Comparison of ENCODE assay signal across 1 cellular context in genomic region chr9:104093647-104094533, GRCh38.
TF ChIP-seq lines count a peak whose summit lies in the region.

Gene SMC2 (plus strand): TSS chr9:104094309. CDS start chr9:104095385, 1,076 bp downstream.

TF ChIP-seq in HEK293, 187 proteins besides CTCF, POLR2A, EP300 and RAD21 (continued from another document and continues in another):
- TF ChIP-seq, protein P1, sequence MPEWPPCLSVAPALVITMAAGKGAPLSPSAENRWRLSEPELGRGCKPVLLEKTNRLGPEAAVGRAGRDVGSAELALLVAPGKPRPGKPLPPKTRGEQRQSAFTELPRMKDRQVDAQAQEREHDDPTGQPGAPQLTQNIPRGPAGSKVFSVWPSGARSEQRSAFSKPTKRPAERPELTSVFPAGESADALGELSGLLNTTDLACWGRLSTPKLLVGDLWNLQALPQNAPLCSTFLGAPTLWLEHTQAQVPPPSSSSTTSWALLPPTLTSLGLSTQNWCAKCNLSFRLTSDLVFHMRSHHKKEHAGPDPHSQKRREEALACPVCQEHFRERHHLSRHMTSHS (tag by site-specific recombination; IDR thresholded peaks at IDR 0.05), result no peak
- TF ChIP-seq ZNF169 (tag by site-specific recombination; IDR thresholded peaks at IDR 0.05), result no peak
- peak; percentile 62 for TF ChIP-seq ZNF692 (tag by site-specific recombination; IDR thresholded peaks at IDR 0.05)
- TF ChIP-seq ZNF248 (tag by site-specific recombination; IDR thresholded peaks at IDR 0.05), result no peak
- TF ChIP-seq ZNF155 (tag by site-specific recombination; IDR thresholded peaks at IDR 0.05), result no peak
- TF ChIP-seq ZNF292 (tag by site-specific recombination; IDR thresholded peaks at IDR 0.05; ENCODE audit: borderline replicate concordance, low read depth), result no peak
- peak; percentile 56; the same call in 1 of the 2 replicates for TF ChIP-seq ZNF449 (tag by site-specific recombination; IDR thresholded peaks at IDR 0.05)
- no peak for TF ChIP-seq ZNF792 (tag by site-specific recombination; IDR thresholded peaks at IDR 0.05)
- TF ChIP-seq KLF8 (tag by site-specific recombination; IDR thresholded peaks at IDR 0.05), result peak; percentile 24; the same call in 1 of the 2 replicates
- TF ChIP-seq ZNF174 (tag by site-specific recombination; IDR thresholded peaks at IDR 0.05), result no peak
- TF ChIP-seq ZNF585B (tag by site-specific recombination; IDR thresholded peaks at IDR 0.05), result no peak
- no peak for TF ChIP-seq ZNF37A (tag by site-specific recombination; IDR thresholded peaks at IDR 0.05)
- TF ChIP-seq ZFP69B (tag by site-specific recombination; IDR thresholded peaks at IDR 0.05), result 0 out of 2 replicates have a peak, but pooled peaks have one; percentile 28
- TF ChIP-seq, protein P2, sequence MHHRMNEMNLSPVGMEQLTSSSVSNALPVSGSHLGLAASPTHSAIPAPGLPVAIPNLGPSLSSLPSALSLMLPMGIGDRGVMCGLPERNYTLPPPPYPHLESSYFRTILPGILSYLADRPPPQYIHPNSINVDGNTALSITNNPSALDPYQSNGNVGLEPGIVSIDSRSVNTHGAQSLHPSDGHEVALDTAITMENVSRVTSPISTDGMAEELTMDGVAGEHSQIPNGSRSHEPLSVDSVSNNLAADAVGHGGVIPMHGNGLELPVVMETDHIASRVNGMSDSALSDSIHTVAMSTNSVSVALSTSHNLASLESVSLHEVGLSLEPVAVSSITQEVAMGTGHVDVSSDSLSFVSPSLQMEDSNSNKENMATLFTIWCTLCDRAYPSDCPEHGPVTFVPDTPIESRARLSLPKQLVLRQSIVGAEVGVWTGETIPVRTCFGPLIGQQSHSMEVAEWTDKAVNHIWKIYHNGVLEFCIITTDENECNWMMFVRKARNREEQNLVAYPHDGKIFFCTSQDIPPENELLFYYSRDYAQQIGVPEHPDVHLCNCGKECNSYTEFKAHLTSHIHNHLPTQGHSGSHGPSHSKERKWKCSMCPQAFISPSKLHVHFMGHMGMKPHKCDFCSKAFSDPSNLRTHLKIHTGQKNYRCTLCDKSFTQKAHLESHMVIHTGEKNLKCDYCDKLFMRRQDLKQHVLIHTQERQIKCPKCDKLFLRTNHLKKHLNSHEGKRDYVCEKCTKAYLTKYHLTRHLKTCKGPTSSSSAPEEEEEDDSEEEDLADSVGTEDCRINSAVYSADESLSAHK (tag by site-specific recombination; IDR thresholded peaks at IDR 0.05), result no peak
- TF ChIP-seq, protein P3, sequence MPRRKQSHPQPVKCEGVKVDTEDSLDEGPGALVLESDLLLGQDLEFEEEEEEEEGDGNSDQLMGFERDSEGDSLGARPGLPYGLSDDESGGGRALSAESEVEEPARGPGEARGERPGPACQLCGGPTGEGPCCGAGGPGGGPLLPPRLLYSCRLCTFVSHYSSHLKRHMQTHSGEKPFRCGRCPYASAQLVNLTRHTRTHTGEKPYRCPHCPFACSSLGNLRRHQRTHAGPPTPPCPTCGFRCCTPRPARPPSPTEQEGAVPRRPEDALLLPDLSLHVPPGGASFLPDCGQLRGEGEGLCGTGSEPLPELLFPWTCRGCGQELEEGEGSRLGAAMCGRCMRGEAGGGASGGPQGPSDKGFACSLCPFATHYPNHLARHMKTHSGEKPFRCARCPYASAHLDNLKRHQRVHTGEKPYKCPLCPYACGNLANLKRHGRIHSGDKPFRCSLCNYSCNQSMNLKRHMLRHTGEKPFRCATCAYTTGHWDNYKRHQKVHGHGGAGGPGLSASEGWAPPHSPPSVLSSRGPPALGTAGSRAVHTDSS (tag by site-specific recombination; IDR thresholded peaks at IDR 0.05), result no peak
- TF ChIP-seq, protein P4, sequence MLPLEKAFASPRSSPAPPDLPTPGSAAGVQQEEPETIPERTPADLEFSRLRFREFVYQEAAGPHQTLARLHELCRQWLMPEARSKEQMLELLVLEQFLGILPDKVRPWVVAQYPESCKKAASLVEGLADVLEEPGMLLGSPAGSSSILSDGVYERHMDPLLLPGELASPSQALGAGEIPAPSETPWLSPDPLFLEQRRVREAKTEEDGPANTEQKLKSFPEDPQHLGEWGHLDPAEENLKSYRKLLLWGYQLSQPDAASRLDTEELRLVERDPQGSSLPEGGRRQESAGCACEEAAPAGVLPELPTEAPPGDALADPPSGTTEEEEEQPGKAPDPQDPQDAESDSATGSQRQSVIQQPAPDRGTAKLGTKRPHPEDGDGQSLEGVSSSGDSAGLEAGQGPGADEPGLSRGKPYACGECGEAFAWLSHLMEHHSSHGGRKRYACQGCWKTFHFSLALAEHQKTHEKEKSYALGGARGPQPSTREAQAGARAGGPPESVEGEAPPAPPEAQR (tag by site-specific recombination; IDR thresholded peaks at IDR 0.05), result no peak
- TF ChIP-seq ZNF837 (tag by site-specific recombination; IDR thresholded peaks at IDR 0.05), result no peak
- TF ChIP-seq ZNF146 (tag by site-specific recombination; IDR thresholded peaks at IDR 0.05), result no peak
- TF ChIP-seq, protein P5, sequence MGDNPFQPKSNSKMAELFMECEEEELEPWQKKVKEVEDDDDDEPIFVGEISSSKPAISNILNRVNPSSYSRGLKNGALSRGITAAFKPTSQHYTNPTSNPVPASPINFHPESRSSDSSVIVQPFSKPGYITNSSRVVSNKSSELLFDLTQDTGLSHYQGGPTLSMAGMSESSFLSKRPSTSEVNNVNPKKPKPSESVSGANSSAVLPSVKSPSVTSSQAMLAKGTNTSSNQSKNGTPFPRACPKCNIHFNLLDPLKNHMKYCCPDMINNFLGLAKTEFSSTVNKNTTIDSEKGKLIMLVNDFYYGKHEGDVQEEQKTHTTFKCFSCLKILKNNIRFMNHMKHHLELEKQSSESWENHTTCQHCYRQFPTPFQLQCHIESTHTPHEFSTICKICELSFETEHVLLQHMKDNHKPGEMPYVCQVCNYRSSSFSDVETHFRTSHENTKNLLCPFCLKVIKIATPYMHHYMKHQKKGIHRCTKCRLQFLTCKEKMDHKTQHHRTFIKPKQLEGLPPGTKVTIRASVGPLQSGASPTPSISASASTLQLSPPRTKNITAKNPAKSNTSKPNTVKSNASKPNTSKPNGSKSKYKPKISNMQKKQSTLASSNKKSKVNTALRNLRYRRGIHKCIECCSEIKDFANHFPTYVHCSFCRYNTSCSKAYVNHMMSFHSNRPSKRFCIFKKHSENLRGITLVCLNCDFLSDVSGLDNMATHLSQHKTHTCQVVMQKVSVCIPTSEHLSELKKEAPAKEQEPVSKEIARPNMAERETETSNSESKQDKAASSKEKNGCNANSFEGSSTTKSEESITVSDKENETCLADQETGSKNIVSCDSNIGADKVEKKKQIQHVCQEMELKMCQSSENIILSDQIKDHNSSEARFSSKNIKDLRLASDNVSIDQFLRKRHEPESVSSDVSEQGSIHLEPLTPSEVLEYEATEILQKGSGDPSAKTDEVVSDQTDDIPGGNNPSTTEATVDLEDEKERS (tag by site-specific recombination; IDR thresholded peaks at IDR 0.05), result no peak
- TF ChIP-seq ZNF501 (tag by site-specific recombination; IDR thresholded peaks at IDR 0.05), result no peak
- TF ChIP-seq ZNF404 (tag by site-specific recombination; IDR thresholded peaks at IDR 0.05), result no peak
- no peak for TF ChIP-seq ZNF416 (tag by site-specific recombination; IDR thresholded peaks at IDR 0.05)
- TF ChIP-seq ZNF580 (tag by site-specific recombination; IDR thresholded peaks at IDR 0.05), result no peak
- TF ChIP-seq ZNF610 (tag by site-specific recombination; IDR thresholded peaks at IDR 0.05; ENCODE audit: borderline replicate concordance), result no peak
- TF ChIP-seq, protein P6, sequence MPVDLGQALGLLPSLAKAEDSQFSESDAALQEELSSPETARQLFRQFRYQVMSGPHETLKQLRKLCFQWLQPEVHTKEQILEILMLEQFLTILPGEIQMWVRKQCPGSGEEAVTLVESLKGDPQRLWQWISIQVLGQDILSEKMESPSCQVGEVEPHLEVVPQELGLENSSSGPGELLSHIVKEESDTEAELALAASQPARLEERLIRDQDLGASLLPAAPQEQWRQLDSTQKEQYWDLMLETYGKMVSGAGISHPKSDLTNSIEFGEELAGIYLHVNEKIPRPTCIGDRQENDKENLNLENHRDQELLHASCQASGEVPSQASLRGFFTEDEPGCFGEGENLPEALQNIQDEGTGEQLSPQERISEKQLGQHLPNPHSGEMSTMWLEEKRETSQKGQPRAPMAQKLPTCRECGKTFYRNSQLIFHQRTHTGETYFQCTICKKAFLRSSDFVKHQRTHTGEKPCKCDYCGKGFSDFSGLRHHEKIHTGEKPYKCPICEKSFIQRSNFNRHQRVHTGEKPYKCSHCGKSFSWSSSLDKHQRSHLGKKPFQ (tag by site-specific recombination; IDR thresholded peaks at IDR 0.05), result 0 out of 2 replicates have a peak, but pooled peaks have one; percentile 52
- TF ChIP-seq ZNF521 (tag by site-specific recombination; IDR thresholded peaks at IDR 0.05), result no peak
- no peak for TF ChIP-seq IKZF3 (tag by site-specific recombination; IDR thresholded peaks at IDR 0.05)
- no peak; the same call in 1 of the 2 replicates for TF ChIP-seq KLF1 (tag by site-specific recombination; IDR thresholded peaks at IDR 0.05)
- TF ChIP-seq, protein P7, sequence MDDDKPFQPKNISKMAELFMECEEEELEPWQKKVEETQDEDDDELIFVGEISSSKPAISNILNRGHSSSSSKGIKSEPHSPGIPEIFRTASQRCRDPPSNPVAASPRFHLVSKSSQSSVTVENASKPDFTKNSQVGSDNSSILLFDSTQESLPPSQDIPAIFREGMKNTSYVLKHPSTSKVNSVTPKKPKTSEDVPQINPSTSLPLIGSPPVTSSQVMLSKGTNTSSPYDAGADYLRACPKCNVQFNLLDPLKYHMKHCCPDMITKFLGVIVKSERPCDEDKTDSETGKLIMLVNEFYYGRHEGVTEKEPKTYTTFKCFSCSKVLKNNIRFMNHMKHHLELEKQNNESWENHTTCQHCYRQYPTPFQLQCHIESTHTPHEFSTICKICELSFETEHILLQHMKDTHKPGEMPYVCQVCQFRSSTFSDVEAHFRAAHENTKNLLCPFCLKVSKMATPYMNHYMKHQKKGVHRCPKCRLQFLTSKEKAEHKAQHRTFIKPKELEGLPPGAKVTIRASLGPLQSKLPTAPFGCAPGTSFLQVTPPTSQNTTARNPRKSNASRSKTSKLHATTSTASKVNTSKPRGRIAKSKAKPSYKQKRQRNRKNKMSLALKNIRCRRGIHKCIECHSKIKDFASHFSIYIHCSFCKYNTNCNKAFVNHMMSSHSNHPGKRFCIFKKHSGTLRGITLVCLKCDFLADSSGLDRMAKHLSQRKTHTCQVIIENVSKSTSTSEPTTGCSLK (tag by site-specific recombination; IDR thresholded peaks at IDR 0.05), result no peak
- no peak for TF ChIP-seq ZNF626 (tag by site-specific recombination; IDR thresholded peaks at IDR 0.05)
- peak; percentile 14; the same call in 1 of the 2 replicates for TF ChIP-seq ZEB2 (tag by site-specific recombination; IDR thresholded peaks at IDR 0.05)
- TF ChIP-seq ZNF621 (tag by site-specific recombination; IDR thresholded peaks at IDR 0.05), result no peak
- no peak for TF ChIP-seq ZFP3 (tag by site-specific recombination; IDR thresholded peaks at IDR 0.05; ENCODE audit: low read depth)
- no peak for TF ChIP-seq ZSCAN5A (tag by site-specific recombination; IDR thresholded peaks at IDR 0.05)
- no peak for TF ChIP-seq ZNF785 (tag by site-specific recombination; IDR thresholded peaks at IDR 0.05)
- TF ChIP-seq ZNF16 (tag by site-specific recombination; IDR thresholded peaks at IDR 0.05; ENCODE audit: low read depth), result no peak
- 0 out of 2 replicates have a peak, but pooled peaks have one; percentile 13 for TF ChIP-seq ZBTB8A (tag by site-specific recombination; IDR thresholded peaks at IDR 0.05)
- TF ChIP-seq TRIM28 (IDR thresholded peaks at IDR 0.05; ENCODE audit: borderline replicate concordance, low read length), result no peak
- peak; percentile 83 for TF ChIP-seq YY1 (tag by site-specific recombination; IDR thresholded peaks at IDR 0.05)
- TF ChIP-seq GLI2 (tag by site-specific recombination; IDR thresholded peaks at IDR 0.05; ENCODE audit: borderline replicate concordance, low read depth), result no peak
- TF ChIP-seq ZIC2 (tag by site-specific recombination; IDR thresholded peaks at IDR 0.05), result no peak; the same call in 1 of the 2 replicates
- TF ChIP-seq ZNF24 (tag by site-specific recombination; IDR thresholded peaks at IDR 0.05), result no peak
- no peak for TF ChIP-seq ZNF138 (tag by site-specific recombination; IDR thresholded peaks at IDR 0.05; ENCODE audit: borderline replicate concordance)
